22 cellular contexts compared by ENCODE assay signal in the genomic region with DNA sequence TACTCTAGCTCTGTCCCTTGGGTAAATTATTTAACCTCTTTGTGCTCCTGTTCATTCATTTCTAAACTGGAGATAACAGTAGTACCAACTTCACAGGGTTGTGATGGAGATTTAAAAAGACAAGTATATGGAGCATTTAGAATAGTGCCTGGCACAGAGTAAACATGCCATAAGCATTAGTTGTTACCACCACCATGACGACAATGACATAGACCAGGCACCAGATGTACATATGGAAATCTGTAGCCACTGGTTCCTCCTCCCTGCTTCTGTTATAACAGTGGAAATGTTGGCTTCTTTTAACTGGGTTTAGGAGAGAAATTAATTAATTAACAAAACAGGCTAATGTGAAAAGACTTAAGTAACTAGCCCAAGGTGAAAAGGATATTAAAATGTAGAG.
DNase-seq lines count a peak whose midpoint lies in the region; ATAC-seq and TF ChIP-seq lines count a peak whose summit lies in the region.
"Had no signal": no experiment of that assay in that cellular context is flagged by ENCODE, and none has a peak within 500 bp of the region (broad histone marks: within the 10 kb centered on the region; RNA-seq: fewer than 3 reads in every experiment).

No MANE protein-coding gene starts in this region.

- DNase-seq in GM23248 (peak; percentile 13), SK-N-SH (peak; percentile 34), fibroblast of gingiva (ENCODE audit: low read depth) (peak; percentile 14), mesenchymal stem cell (peak; percentile 24), 8988T (no peak), GM13976 (ENCODE audit: low spot score) (no peak)
- no peak for DNase-seq in activated CD4-positive, CD25-positive, alpha-beta regulatory T cell (lab: John Stamatoyannopoulos, UW)
- DNase-seq: CD4-positive, alpha-beta T cell; COR-L47; DMS79; MG63; NCI-H1048; NCI-H1417 treated with DMSO at 0.1 percent for 48 hours; NCI-H187; NCI-H2107; NCI-H2227 treated with DMSO at 0.1 percent for 48 hours; NCI-H510A treated with DMSO at 0.1 percent for 48 hours; NCI-H748 treated with DMSO at 0.1 percent for 48 hours; SIG-M5 had no signal

- H2BK5ac ChIP-seq in mesenchymal stem cell (ENCODE audit: low read depth, low read length, poor library complexity, severe bottlenecking): no peak overlapping the region

- H3K4me3 ChIP-seq in GM23248 (no peak overlapping the region), SK-N-SH (ENCODE audit: low read depth in 2 of 2, low read length in 1 of 2) (no peak overlapping the region), mesenchymal stem cell (ENCODE audit: insufficient read depth in 1 of 2, low read depth in 1 of 2, low read length in 2 of 2) (no peak overlapping the region)
- H3K4me3 ChIP-seq: BLaER1, K562, MG63 had no signal

- H3K27me3 ChIP-seq in GM23248 (replicated peaks; ENCODE audit: insufficient read depth): no peaks in the 10 kb centered on the region
- H3K27me3 ChIP-seq in SK-N-SH (ENCODE audit: insufficient read depth): no peaks in the 10 kb centered on the region
- H3K27me3 ChIP-seq in mesenchymal stem cell (ENCODE audit: control insufficient read depth in 1 of 2, insufficient read depth in 1 of 2, low read length in 2 of 2): no peaks in the 10 kb centered on the region
- H3K27me3 ChIP-seq: BLaER1, MG63 had no signal

- H3K9ac ChIP-seq in GM23248: no peak overlapping the region
- H3K9ac ChIP-seq in SK-N-SH: no peak overlapping the region
- H3K9ac ChIP-seq in mesenchymal stem cell (ENCODE audit: low read length): no peak overlapping the region
- H3K9ac ChIP-seq: BLaER1 had no signal

- 73 to 88% methylated on average over 1 of the region's 1 CpG for WGBS in GM23248 (ENCODE audit: low coverage in 1 of 2, low lambda C conversion rate in 2 of 2, missing lambda C conversion rate in 2 of 2), 2 experiments
- WGBS in SK-N-SH (ENCODE audit: low lambda C conversion rate): 46% methylated on average over 1 of the region's 1 CpG
- no CpG with 5 or more reads among the region's 1 CpG for WGBS in mesenchymal stem cell

- CTCF ChIA-PET in SK-N-SH (lab: Yijun Ruan, JAX): interaction anchor here (1.0 to 1.4 kb wide), 4 partner anchors 8 to 311 kb away, joined by 3 read pairs; no protein-coding TSS in a partner anchor

- POLR2A ChIA-PET in SK-N-SH (lab: Yijun Ruan, JAX): no interaction called here

- H4K20me1 ChIP-seq in GM23248 (ENCODE audit: insufficient read depth) (0 out of 2 replicates have a peak, but pooled peaks cover 3% of the 10 kb centered on the region), SK-N-SH (ENCODE audit: insufficient read depth) (no peaks in the 10 kb centered on the region)
- H4K20me1 ChIP-seq: BLaER1 had no signal

- no peak overlapping the region for H2AFZ ChIP-seq in GM23248
- no peak overlapping the region for H2AFZ ChIP-seq in SK-N-SH (ENCODE audit: low read depth)
- H2AFZ ChIP-seq in mesenchymal stem cell (ENCODE audit: low read depth, low read length): no peak overlapping the region

- no peak overlapping the region for H4K91ac ChIP-seq in mesenchymal stem cell (ENCODE audit: low read length)

- no peak overlapping the region for H3K14ac ChIP-seq in mesenchymal stem cell (ENCODE audit: low read length in 2 of 2)

- no peak overlapping the region for H3K23ac ChIP-seq in mesenchymal stem cell (ENCODE audit: low read length in 2 of 2)

- H3K79me2 ChIP-seq in GM23248 (ENCODE audit: insufficient read depth): no peaks in the 10 kb centered on the region
- no peaks in the 10 kb centered on the region for H3K79me2 ChIP-seq in SK-N-SH (ENCODE audit: insufficient read depth)

- H3K9me3 ChIP-seq in GM23248 (ENCODE audit: low read depth) (no peaks in the 10 kb centered on the region), SK-N-SH (no peaks in the 10 kb centered on the region), mesenchymal stem cell (ENCODE audit: control insufficient read depth, low read length) (no peaks in the 10 kb centered on the region)
- H3K9me3 ChIP-seq: MG63 had no signal

- H2AK5ac ChIP-seq in mesenchymal stem cell (ENCODE audit: low read length, severe bottlenecking): no peak overlapping the region

- H3K9me2 ChIP-seq in GM23248 (ENCODE audit: insufficient read depth): no peaks in the 10 kb centered on the region
- H3K9me2 ChIP-seq in SK-N-SH: no peaks in the 10 kb centered on the region

- in situ Hi-C loops in GM23248 (cut with MboI) (no loop called here), GM13976 (cut with MboI; ENCODE audit: low sequenced_read_pairs, unreplicated experiment) (no loop called here)

- no peak overlapping the region for H3K4ac ChIP-seq in mesenchymal stem cell (ENCODE audit: low read depth in 1 of 2, low read length in 2 of 2)

- no peak overlapping the region for H2BK12ac ChIP-seq in mesenchymal stem cell (ENCODE audit: low read length in 2 of 2)

- H3K4me1 ChIP-seq in GM23248 (ENCODE audit: insufficient read depth) (0 out of 2 replicates have a peak, but pooled peaks cover 5% of the 10 kb centered on the region), SK-N-SH (ENCODE audit: control insufficient read depth in 1 of 2, insufficient read depth in 2 of 2, low read depth in 1 of 2, low read length in 1 of 2) (peaks cover 4 to 5% of the 10 kb centered on the region in 2 experiments; a peak in 2 of 4 replicates), mesenchymal stem cell (ENCODE audit: control insufficient read depth, insufficient read depth, low read depth, low read length) (peaks cover 5% of the 10 kb centered on the region)

- H2BK15ac ChIP-seq in mesenchymal stem cell (ENCODE audit: low read depth, poor library complexity, severe bottlenecking): no peak overlapping the region

- H3K36me3 ChIP-seq in GM23248 (ENCODE audit: low read depth): no peaks in the 10 kb centered on the region
- H3K36me3 ChIP-seq in SK-N-SH (replicated peaks in 1 of 2; ENCODE audit: control insufficient read depth in 1 of 2, insufficient read depth in 2 of 2, low read length in 1 of 2): no peaks in the 10 kb centered on the region
- no peaks in the 10 kb centered on the region for H3K36me3 ChIP-seq in mesenchymal stem cell (ENCODE audit: control insufficient read depth in 1 of 2, insufficient read depth in 2 of 2, low read depth in 1 of 2, low read length in 2 of 2)
- H3K36me3 ChIP-seq: BLaER1, MG63 had no signal

- H2BK120ac ChIP-seq in mesenchymal stem cell (ENCODE audit: low read depth, low read length): no peak overlapping the region

- H3K79me1 ChIP-seq in mesenchymal stem cell (replicated peaks; ENCODE audit: low read length, poor library complexity, severe bottlenecking): peaks cover 2% of the 10 kb centered on the region

- H3K4me2 ChIP-seq in GM23248 (ENCODE audit: unreplicated experiment) (no peak overlapping the region), SK-N-SH (no peak overlapping the region), mesenchymal stem cell (ENCODE audit: low read length, poor library complexity, severe bottlenecking) (no peak overlapping the region)
- H3K4me2 ChIP-seq: BLaER1 had no signal

- H4K8ac ChIP-seq in mesenchymal stem cell (ENCODE audit: low read length): no peak overlapping the region

- no peak for ATAC-seq in GM19328 (IDR thresholded peaks at IDR 0.05; ENCODE audit: unreplicated experiment)
- ATAC-seq: K562 had no signal

- TF ChIP-seq CTCF in SK-N-SH (IDR thresholded peaks at IDR 0.05): no peak
- no peak for TF ChIP-seq CTCF in GM13976 (IDR thresholded peaks at IDR 0.05; ENCODE audit: borderline replicate concordance, control extremely low read depth, extremely low read depth, insufficient read depth, missing control alignments)

- no peak overlapping the region for H3K18ac ChIP-seq in mesenchymal stem cell (ENCODE audit: low read depth in 1 of 2, low read length in 2 of 2)

- H3F3A ChIP-seq in GM23248 (ENCODE audit: insufficient read depth): peaks cover 9% of the 10 kb centered on the region; the same call in 1 of the 2 replicates
- H3F3A ChIP-seq in SK-N-SH (replicated peaks; ENCODE audit: insufficient read depth): peaks cover 3% of the 10 kb centered on the region

- no peak overlapping the region for H3K27ac ChIP-seq in GM23248
- no peak overlapping the region for H3K27ac ChIP-seq in SK-N-SH (ENCODE audit: low read depth in 2 of 2, low read length in 1 of 2)
- no peak overlapping the region for H3K27ac ChIP-seq in mesenchymal stem cell (ENCODE audit: low read length, poor library complexity, severe bottlenecking)
- H3K27ac ChIP-seq: BLaER1 had no signal

- TF ChIP-seq EP300 in SK-N-SH (IDR thresholded peaks at IDR 0.05; ENCODE audit: borderline replicate concordance in 1 of 2, low read depth in 1 of 2, low read length in 1 of 2): peak in 1 of 2 experiments; percentile 30; a peak in 1 of 4 replicates

- no peak for TF ChIP-seq RAD21 in SK-N-SH (IDR thresholded peaks at IDR 0.05; ENCODE audit: low read length)

TF ChIP-seq in SK-N-SH, 30 proteins besides CTCF, POLR2A, EP300 and RAD21:
- no peak for TF ChIP-seq NRF1 (IDR thresholded peaks at IDR 0.05; ENCODE audit: low read depth, low read length)
- peak; percentile 89 for TF ChIP-seq TCF12 (IDR thresholded peaks at IDR 0.05)
- TF ChIP-seq, protein P1, sequence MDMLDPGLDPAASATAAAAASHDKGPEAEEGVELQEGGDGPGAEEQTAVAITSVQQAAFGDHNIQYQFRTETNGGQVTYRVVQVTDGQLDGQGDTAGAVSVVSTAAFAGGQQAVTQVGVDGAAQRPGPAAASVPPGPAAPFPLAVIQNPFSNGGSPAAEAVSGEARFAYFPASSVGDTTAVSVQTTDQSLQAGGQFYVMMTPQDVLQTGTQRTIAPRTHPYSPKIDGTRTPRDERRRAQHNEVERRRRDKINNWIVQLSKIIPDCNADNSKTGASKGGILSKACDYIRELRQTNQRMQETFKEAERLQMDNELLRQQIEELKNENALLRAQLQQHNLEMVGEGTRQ (IDR thresholded peaks at IDR 0.05; ENCODE audit: borderline replicate concordance, low read depth, low read length): no peak
- TF ChIP-seq POLR2AphosphoS5 (IDR thresholded peaks at IDR 0.05; ENCODE audit: low read depth, low read length): peak; percentile 53; the same call in 1 of the 2 replicates
- TF ChIP-seq, protein P2, sequence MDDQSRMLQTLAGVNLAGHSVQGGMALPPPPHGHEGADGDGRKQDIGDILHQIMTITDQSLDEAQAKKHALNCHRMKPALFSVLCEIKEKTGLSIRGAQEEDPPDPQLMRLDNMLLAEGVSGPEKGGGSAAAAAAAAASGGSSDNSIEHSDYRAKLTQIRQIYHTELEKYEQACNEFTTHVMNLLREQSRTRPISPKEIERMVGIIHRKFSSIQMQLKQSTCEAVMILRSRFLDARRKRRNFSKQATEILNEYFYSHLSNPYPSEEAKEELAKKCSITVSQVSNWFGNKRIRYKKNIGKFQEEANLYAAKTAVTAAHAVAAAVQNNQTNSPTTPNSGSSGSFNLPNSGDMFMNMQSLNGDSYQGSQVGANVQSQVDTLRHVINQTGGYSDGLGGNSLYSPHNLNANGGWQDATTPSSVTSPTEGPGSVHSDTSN (IDR thresholded peaks at IDR 0.05): peak; percentile 53
- 0 out of 2 replicates have a peak, but pooled peaks have one; percentile 12 for TF ChIP-seq JUND (IDR thresholded peaks at IDR 0.05)
- TF ChIP-seq, protein P3, sequence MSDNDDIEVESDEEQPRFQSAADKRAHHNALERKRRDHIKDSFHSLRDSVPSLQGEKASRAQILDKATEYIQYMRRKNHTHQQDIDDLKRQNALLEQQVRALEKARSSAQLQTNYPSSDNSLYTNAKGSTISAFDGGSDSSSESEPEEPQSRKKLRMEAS (IDR thresholded peaks at IDR 0.05; ENCODE audit: low read depth): no peak

Comparison
In these comparisons a context has a peak if more than half of its experiments do, and no peak if none do; other contexts are left out.
1. DNase-seq: peak in GM23248 (single experiment), SK-N-SH (single experiment), fibroblast of gingiva (single experiment) and mesenchymal stem cell (single experiment); none in 8988T (single experiment), activated CD4-positive, CD25-positive, alpha-beta regulatory T cell (0 of 4) and GM13976 (single experiment).